Comparison of ENCODE assay signal across 2 cellular contexts in the genomic region with DNA sequence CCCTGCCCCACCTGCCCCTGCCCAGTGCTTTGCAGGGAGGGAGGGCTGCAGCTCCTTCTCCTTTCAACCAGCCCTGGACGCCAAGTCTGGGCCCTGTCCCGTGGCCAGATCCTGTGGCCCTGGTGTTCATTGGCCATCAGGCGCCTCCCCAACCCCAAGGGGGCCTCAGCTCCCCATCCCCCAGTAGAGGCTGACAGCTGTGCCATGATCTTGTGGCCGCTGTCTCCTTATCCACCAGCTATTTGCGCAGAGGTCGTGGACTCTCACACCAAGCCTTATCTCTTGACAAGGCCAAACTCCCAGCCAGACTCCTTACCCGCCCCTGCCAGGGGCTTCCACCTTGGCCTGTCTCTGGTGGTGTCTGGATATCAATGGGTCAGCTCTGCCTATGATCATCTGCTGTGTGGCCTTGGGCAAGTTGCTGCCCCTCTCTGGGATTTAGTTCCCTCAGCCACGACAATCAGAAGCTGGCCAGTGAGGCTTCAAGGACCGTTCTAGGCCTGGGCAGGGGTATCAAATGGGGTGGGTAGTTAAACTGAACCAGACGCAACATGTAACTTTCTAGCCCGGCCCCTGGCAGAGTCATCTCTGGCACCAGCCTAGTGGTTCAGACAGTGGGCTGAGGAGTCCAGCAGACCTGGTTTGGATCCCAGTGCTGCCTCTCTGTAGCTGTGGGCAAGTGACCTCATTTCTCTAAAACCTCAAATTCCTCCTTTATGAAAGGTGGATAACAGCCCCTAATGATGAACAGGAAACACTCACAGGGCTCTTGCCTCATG.
TF ChIP-seq lines count a peak whose summit lies in the region.

No MANE protein-coding gene starts in this region.

TF ChIP-seq in IMR-90, 13 proteins besides CTCF, POLR2A, EP300 and RAD21:
- TF ChIP-seq BHLHE40 (IDR thresholded peaks at IDR 0.05; ENCODE audit: low read depth, low read length) (no peak), CEBPB (IDR thresholded peaks at IDR 0.05; ENCODE audit: low read depth, low read length) (peak; percentile 54; the same call in 1 of the 2 replicates)

TF ChIP-seq in WTC11, 78 proteins besides CTCF, POLR2A, EP300 and RAD21:
- TF ChIP-seq ZNF263 (CRISPR knock-in tag; IDR thresholded peaks at IDR 0.05; ENCODE audit: low read depth), result no peak
- TF ChIP-seq ATF1 (CRISPR knock-in tag; IDR thresholded peaks at IDR 0.05), result no peak
- no peak for TF ChIP-seq NFYB (CRISPR knock-in tag; conservative IDR thresholded peaks at IDR 0.05; ENCODE audit: low read depth)
- TF ChIP-seq, protein P1, sequence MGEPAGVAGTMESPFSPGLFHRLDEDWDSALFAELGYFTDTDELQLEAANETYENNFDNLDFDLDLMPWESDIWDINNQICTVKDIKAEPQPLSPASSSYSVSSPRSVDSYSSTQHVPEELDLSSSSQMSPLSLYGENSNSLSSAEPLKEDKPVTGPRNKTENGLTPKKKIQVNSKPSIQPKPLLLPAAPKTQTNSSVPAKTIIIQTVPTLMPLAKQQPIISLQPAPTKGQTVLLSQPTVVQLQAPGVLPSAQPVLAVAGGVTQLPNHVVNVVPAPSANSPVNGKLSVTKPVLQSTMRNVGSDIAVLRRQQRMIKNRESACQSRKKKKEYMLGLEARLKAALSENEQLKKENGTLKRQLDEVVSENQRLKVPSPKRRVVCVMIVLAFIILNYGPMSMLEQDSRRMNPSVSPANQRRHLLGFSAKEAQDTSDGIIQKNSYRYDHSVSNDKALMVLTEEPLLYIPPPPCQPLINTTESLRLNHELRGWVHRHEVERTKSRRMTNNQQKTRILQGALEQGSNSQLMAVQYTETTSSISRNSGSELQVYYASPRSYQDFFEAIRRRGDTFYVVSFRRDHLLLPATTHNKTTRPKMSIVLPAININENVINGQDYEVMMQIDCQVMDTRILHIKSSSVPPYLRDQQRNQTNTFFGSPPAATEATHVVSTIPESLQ (CRISPR knock-in tag; IDR thresholded peaks at IDR 0.05), result no peak
- TF ChIP-seq OVOL2 (CRISPR knock-in tag; IDR thresholded peaks at IDR 0.05; ENCODE audit: borderline replicate concordance), result no peak
- no peak for TF ChIP-seq FOXK1 (CRISPR knock-in tag; IDR thresholded peaks at IDR 0.05)
